Comparison of ENCODE assay signal across 14 cellular contexts in genomic region chr10:94023909-94024308, GRCh38. TPM values are rescaled to one million over a fixed set of nuclear protein-coding genes. Genes with fewer than 3 reads are reported as not detected.
DNase-seq lines count a peak whose midpoint lies in the region; ATAC-seq, FAIRE-seq and TF ChIP-seq lines count a peak whose summit lies in the region.
"Had no signal": no experiment of that assay in that cellular context is flagged by ENCODE, and none has a peak within 500 bp of the region (broad histone marks: within the 10 kb centered on the region; RNA-seq: fewer than 3 reads in every experiment).

No MANE protein-coding gene starts in this region.

- intact Hi-C loops in left lung (cut with DNase I) (no loop called here), A673 (cut with micrococcal nuclease; ENCODE audit: unreplicated experiment) (no loop called here)

- POLR2A ChIA-PET in A673 (lab: Charles Lee; ENCODE audit: low non-redundant PET) = no interaction called here

- no peak overlapping the region for H3K27ac ChIP-seq in astrocyte (ENCODE audit: low read depth, low read length)
- H3K27ac ChIP-seq in left lung = no peak overlapping the region
- H3K27ac ChIP-seq in A673 (ENCODE audit: low read depth, low read length, poor library complexity, severe bottlenecking) = no peak overlapping the region

- peaks cover 18% of the 10 kb centered on the region for H3K9me3 Mint-ChIP-seq in astrocyte (ENCODE audit: unreplicated experiment)
- peaks cover 16% of the 10 kb centered on the region for H3K9me3 Mint-ChIP-seq in osteocyte (ENCODE audit: unreplicated experiment)

- H3K9ac ChIP-seq in astrocyte (ENCODE audit: low read length) = no peak overlapping the region

- no TSS peak for BruUV-seq in A673 (replicated peaks; lab: Mats Ljungman, UMichigan)

- no peaks in the 10 kb centered on the region for H3K79me2 ChIP-seq in astrocyte (ENCODE audit: insufficient read depth, low read length)

- H3K27ac Mint-ChIP-seq in astrocyte (ENCODE audit: unreplicated experiment) = no peak overlapping the region
- H3K27ac Mint-ChIP-seq in osteocyte (ENCODE audit: unreplicated experiment) = peak overlapping the region; percentile 29
- H3K27ac Mint-ChIP-seq: CD14-positive monocyte; CD8-positive, alpha-beta T cell had no signal

- H3K27me3 Mint-ChIP-seq in astrocyte (ENCODE audit: low read depth, unreplicated experiment) (no peaks in the 10 kb centered on the region), osteocyte (ENCODE audit: unreplicated experiment) (no peaks in the 10 kb centered on the region)

- no peaks in the 10 kb centered on the region for H3K9me3 ChIP-seq in astrocyte (ENCODE audit: insufficient read depth, low read depth, low read length)
- peaks cover 0 to 26% of the 10 kb centered on the region in 2 donors for H3K9me3 ChIP-seq in left lung
- H3K9me3 ChIP-seq in A673 (ENCODE audit: low read depth, low read length, poor library complexity, severe bottlenecking) = no peaks in the 10 kb centered on the region

- no peak overlapping the region for H3K4me2 ChIP-seq in astrocyte (ENCODE audit: low read length)

- TF ChIP-seq CTCF in astrocyte (IDR thresholded peaks at IDR 0.05; ENCODE audit: insufficient read depth, low read depth, low read length) = no peak
- no peak for TF ChIP-seq CTCF in left lung (IDR thresholded peaks at IDR 0.05)
- no peak for TF ChIP-seq CTCF in osteocyte (IDR thresholded peaks at IDR 0.05)
- TF ChIP-seq CTCF in A673 (conservative IDR thresholded peaks at IDR 0.05; ENCODE audit: low read depth, low read length) = no peak

- H3K27me3 ChIP-seq in astrocyte (ENCODE audit: insufficient read depth, low read length) = no peaks in the 10 kb centered on the region
- no peaks in the 10 kb centered on the region for H3K27me3 ChIP-seq in left lung
- H3K27me3 ChIP-seq in H7 (ENCODE audit: control insufficient read depth, insufficient read depth, low read length) = no peaks in the 10 kb centered on the region
- H3K27me3 ChIP-seq in A673 (replicated peaks; ENCODE audit: insufficient read depth, low read depth, low read length, poor library complexity) = no peaks in the 10 kb centered on the region

- CTCF ChIA-PET in A673 (lab: Charles Lee) = no interaction called here

- H3K4me3 ChIP-seq in astrocyte (ENCODE audit: insufficient read depth, low read depth, low read length) = no peak overlapping the region
- no peak overlapping the region for H3K4me3 ChIP-seq in left lung
- no peak overlapping the region for H3K4me3 ChIP-seq in H7 (ENCODE audit: insufficient read depth, low read depth, low read length)
- no peak overlapping the region for H3K4me3 ChIP-seq in A673 (ENCODE audit: low read depth, low read length, poor library complexity, severe bottlenecking)

- DNase-seq in H54 (ENCODE audit: insufficient read length, low spot score) (no peak), astrocyte (ENCODE audit: low read depth) (peak; percentile 16), left lung (no peak), osteocyte (ENCODE audit: extremely low spot score, unreplicated experiment) (no peak), H7 (no peak), NCI-H748 (lab: John Stamatoyannopoulos, UW; ENCODE audit: unreplicated experiment) (no peak), A673 (ENCODE audit: low spot score) (no peak)
- DNase-seq: CD8-positive, alpha-beta T cell; COR-L47 had no signal

- no peaks in the 10 kb centered on the region for H3K4me1 ChIP-seq in astrocyte (ENCODE audit: insufficient read depth, low read length)
- H3K4me1 ChIP-seq in left lung = no peaks in the 10 kb centered on the region
- no peaks in the 10 kb centered on the region for H3K4me1 ChIP-seq in A673 (ENCODE audit: insufficient read depth, low read length, poor library complexity, severe bottlenecking)

- no peaks in the 10 kb centered on the region for H3K36me3 ChIP-seq in astrocyte (ENCODE audit: insufficient read depth, low read length)
- no peaks in the 10 kb centered on the region for H3K36me3 ChIP-seq in left lung
- H3K36me3 ChIP-seq in H7 (replicated peaks; ENCODE audit: control insufficient read depth, insufficient read depth, low read length) = no peaks in the 10 kb centered on the region
- H3K36me3 ChIP-seq in A673 (ENCODE audit: insufficient read depth, low read length, poor library complexity, severe bottlenecking) = no peaks in the 10 kb centered on the region

- H3K4me3 Mint-ChIP-seq in astrocyte (ENCODE audit: unreplicated experiment) (no peak overlapping the region), osteocyte (ENCODE audit: unreplicated experiment) (no peak overlapping the region)
- H3K4me3 Mint-ChIP-seq: CD14-positive monocyte; CD8-positive, alpha-beta T cell had no signal

- H2AFZ ChIP-seq in astrocyte (ENCODE audit: low read depth, low read length) = no peak overlapping the region

- FAIRE-seq in H54 (lab: Jason Lieb, UNC) (peak; percentile 33), astrocyte (lab: Jason Lieb, UNC) (no peak)
- FAIRE-seq: A204.1, D721Med, HepG2, HTR-8/SVneo had no signal

- peaks cover 2% of the 10 kb centered on the region for H3K36me3 Mint-ChIP-seq in astrocyte (ENCODE audit: low read depth, unreplicated experiment)
- peaks cover 17% of the 10 kb centered on the region for H3K36me3 Mint-ChIP-seq in osteocyte (ENCODE audit: unreplicated experiment)
- H3K36me3 Mint-ChIP-seq: CD14-positive monocyte; CD8-positive, alpha-beta T cell had no signal

- H4K20me1 ChIP-seq in astrocyte (ENCODE audit: insufficient read depth, low read length) = no peaks in the 10 kb centered on the region

- no peak for TF ChIP-seq POLR2A in H54 (IDR thresholded peaks at IDR 0.05; ENCODE audit: low read depth, low read length)

- peaks cover 4% of the 10 kb centered on the region for H3K4me1 Mint-ChIP-seq in astrocyte (ENCODE audit: low read depth, unreplicated experiment)
- H3K4me1 Mint-ChIP-seq in osteocyte (ENCODE audit: unreplicated experiment) = peaks cover 26% of the 10 kb centered on the region
- H3K4me1 Mint-ChIP-seq: CD14-positive monocyte had no signal

- ATAC-seq in left lung = peak; percentile 24
- ATAC-seq: CD8-positive, alpha-beta T cell; HepG2 had no signal

RNA-seq across cellular contexts. Expression of gene PLCE1, which starts 30.2 kb away (rescaled TPM):
- total RNA-seq in astrocyte (0.58 and 0.84 TPM in 2 replicates), left lung (1 to 10 TPM; 6.9 to 9.8 TPM), osteocyte (7.0 and 7.4 TPM in 2 replicates), A673 (2021) (0.26 and 0.31 TPM in 2 replicates)
- total RNA-seq in H7 (2014; rRNA removed; shearing (Covaris generic)) = 0.52 and 0.69 TPM in 2 replicates
- total RNA-seq: CD8-positive, alpha-beta T cell had no signal
